27 cellular contexts compared by ENCODE assay signal in the genomic region with DNA sequence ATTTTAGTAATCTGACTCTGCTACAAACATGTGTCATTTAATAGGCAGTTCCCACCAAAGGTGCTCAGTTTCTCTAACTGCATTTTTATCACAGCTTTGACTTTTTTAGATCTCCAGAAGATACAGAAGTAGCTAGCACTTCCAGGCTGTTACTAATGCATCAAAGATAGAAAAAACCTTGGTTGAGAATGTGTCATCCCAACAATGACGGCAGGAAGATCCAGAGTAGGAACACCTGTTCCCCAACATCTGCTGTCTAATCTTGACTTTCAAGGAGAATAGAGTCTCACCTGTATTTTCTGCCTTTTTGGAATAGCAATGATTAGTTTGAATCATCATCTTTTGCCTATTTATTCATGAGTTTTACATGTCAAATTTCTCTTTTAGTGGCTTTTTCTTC. TPM values are rescaled to one million over a fixed set of nuclear protein-coding genes. Genes with fewer than 3 reads are reported as not detected.
"Had no signal": no experiment of that assay in that cellular context is flagged by ENCODE, and none has a peak within 500 bp of the region (broad histone marks: within the 10 kb centered on the region; RNA-seq: fewer than 3 reads in every experiment).

No MANE protein-coding gene starts in this region.

- H3K27me3 ChIP-seq: ascending aorta, breast epithelium, cardiac muscle cell, colonic mucosa, esophagus squamous epithelium had no signal

- H3K4me1 ChIP-seq: ascending aorta, breast epithelium, colonic mucosa, esophagus squamous epithelium had no signal

- H3K27ac ChIP-seq: ascending aorta, breast epithelium, cardiac muscle cell, colonic mucosa, epithelial cell of prostate, esophagus squamous epithelium, WERI-Rb-1 had no signal

- DNase-seq: activated B cell treated with CpG ODN at 0.5 μM for 24 hours; activated CD4-positive, alpha-beta T cell treated with anti-CD3 and anti-CD28 coated beads for 48 hours; activated CD4-positive, alpha-beta T cell treated with anti-CD3 and anti-CD28 coated beads, Interleukin-2, amount 50 U/mL, for 1 hour; activated CD4-positive, alpha-beta T cell treated with anti-CD3 and anti-CD28 coated beads, Interleukin-2, amount 50 U/mL, for 48 hours; activated CD8-positive, alpha-beta memory T cell treated with anti-CD3 and anti-CD28 coated beads for 24 hours; activated CD8-positive, alpha-beta T cell treated with anti-CD3 and anti-CD28 coated beads for 36 hours; activated effector memory CD4-positive, alpha-beta T cell treated with anti-CD3 and anti-CD28 coated beads, Interleukin-2, amount 50 U/mL, for 16 hours; activated naive CD4-positive, alpha-beta T cell treated with anti-CD3 and anti-CD28 coated beads for 36 hours; activated naive CD8-positive, alpha-beta T cell treated with anti-CD3 and anti-CD28 coated beads for 36 hours; activated naive CD8-positive, alpha-beta T cell treated with anti-CD3 and anti-CD28 coated beads, Interleukin-2, amount 50 U/mL, for 24 hours; activated T-cell treated with anti-CD3 and anti-CD28 coated beads, Interleukin-2, amount 50 U/mL, for 1 hour; activated T-cell treated with anti-CD3 and anti-CD28 coated beads, Interleukin-2, amount 50 U/mL, for 48 hours; central memory CD4-positive, alpha-beta T cell; cerebellar nuclear complex; colonic mucosa; effector CD8-positive, alpha-beta T cell; esophagus squamous epithelium; head of caudate nucleus; T-helper 17 cell; T1000; WERI-Rb-1 had no signal

- ATAC-seq: activated CD4-positive, CD25-positive, alpha-beta regulatory T cell treated with anti-CD3 and anti-CD28 coated beads, Interleukin-2, amount 50 U/mL, for 24 hours; activated CD8-positive, alpha-beta T cell treated with anti-CD3 and anti-CD28 coated beads for 36 hours; activated naive CD8-positive, alpha-beta T cell treated with anti-CD3 and anti-CD28 coated beads, Interleukin-2, amount 50 U/mL, for 24 hours; T-helper 17 cell had no signal

RNA-seq across cellular contexts. Expression of gene ARMH4, which starts 45.0 kb away (rescaled TPM):
- total RNA-seq: activated B cell treated with CpG ODN at 0.5 μM for 24 hours; activated CD8-positive, alpha-beta T cell treated with anti-CD3 and anti-CD28 coated beads for 36 hours; activated naive CD8-positive, alpha-beta T cell treated with anti-CD3 and anti-CD28 coated beads for 36 hours; activated T-helper 1 cell treated with anti-CD3 and anti-CD28 coated beads, Interleukin-12 subunit alpha, Interleukin-12 subunit beta, Interleukin-2, Interleukin-4 antibody, amounts not matched to agents 30 ng/mL and 10 ng/mL and 1 ng/mL, durations not matched to agents 14 hours and 24 hours and 36 hours; T-helper 17 cell had no signal
